Comparison of ENCODE assay signal across 22 cellular contexts in the genomic region with DNA sequence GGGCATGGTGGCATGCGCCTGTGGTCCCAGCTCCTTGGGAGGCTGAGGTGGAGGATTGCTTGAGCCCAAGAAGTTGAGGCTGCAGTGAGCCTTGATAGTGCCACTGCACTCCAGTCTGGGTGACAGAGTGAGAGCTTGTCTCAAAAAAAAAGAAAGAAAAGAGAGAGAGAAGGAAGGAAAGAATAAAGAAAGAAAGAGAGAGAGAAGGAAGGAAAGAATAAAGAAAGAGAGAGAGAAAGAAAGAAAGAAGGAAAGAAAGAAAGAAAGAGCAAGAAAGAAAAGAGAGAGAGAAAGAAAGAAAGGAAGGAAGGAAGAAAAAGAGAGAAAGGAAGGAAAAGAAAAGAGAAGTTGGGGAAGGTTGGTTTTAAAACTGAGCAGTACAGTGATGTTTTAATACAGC.
"Had no signal": no experiment of that assay in that cellular context is flagged by ENCODE, and none has a peak within 500 bp of the region (broad histone marks: within the 10 kb centered on the region; RNA-seq: fewer than 3 reads in every experiment).

No MANE protein-coding gene starts in this region.

- H3K36me3 ChIP-seq: breast epithelium, Peyer's patch, SJCRH30 had no signal

- H3K27ac Mint-ChIP-seq: activated CD8-positive, alpha-beta memory T cell treated with anti-CD3 and anti-CD28 coated beads, Interleukin-2, amount 10 ng/mL, durations not matched to agents 7 days and 5 days had no signal

- H3K9me3 Mint-ChIP-seq: activated T-cell treated with anti-CD3 and anti-CD28 coated beads, Interleukin-2, amount 50 U/mL, for 24 hours had no signal

- H3K27me3 Mint-ChIP-seq: activated T-cell treated with anti-CD3 and anti-CD28 coated beads, Interleukin-2, amount 50 U/mL, for 24 hours had no signal

- H3K4me1 ChIP-seq: breast epithelium, Peyer's patch had no signal

- H3K4me3 Mint-ChIP-seq: activated CD8-positive, alpha-beta memory T cell treated with anti-CD3 and anti-CD28 coated beads, Interleukin-2, amount 10 ng/mL, durations not matched to agents 7 days and 5 days; activated T-cell treated with anti-CD3 and anti-CD28 coated beads, Interleukin-2, amount 50 U/mL, for 24 hours had no signal

- H3K27me3 ChIP-seq: breast epithelium, Peyer's patch, SJCRH30 had no signal

- H3K9me3 ChIP-seq: breast epithelium, Peyer's patch, SJCRH30, SK-N-SH had no signal

- H3K36me3 Mint-ChIP-seq: activated CD8-positive, alpha-beta memory T cell treated with anti-CD3 and anti-CD28 coated beads, Interleukin-2, amount 10 ng/mL, durations not matched to agents 7 days and 5 days had no signal

- H3K27ac ChIP-seq: breast epithelium, Peyer's patch, RWPE1, SJCRH30 had no signal

- ATAC-seq: activated CD8-positive, alpha-beta memory T cell treated with anti-CD3 and anti-CD28 coated beads, Interleukin-2, amount 10 ng/mL, durations not matched to agents 7 days and 5 days had no signal

- H3K4me3 ChIP-seq: breast epithelium, Peyer's patch, SJCRH30 had no signal

- DNase-seq: activated CD4-positive, CD25-positive, alpha-beta regulatory T cell treated with anti-CD3 and anti-CD28 coated beads, Interleukin-2, amount 50 U/mL, for 72 hours; activated CD8-positive, alpha-beta memory T cell treated with anti-CD3 and anti-CD28 coated beads, Interleukin-2, amount 10 ng/mL, durations not matched to agents 7 days and 5 days; activated naive CD4-positive, alpha-beta T cell treated with anti-CD3 and anti-CD28 coated beads, Interleukin-2, amount 50 U/mL, for 16 hours; activated T-cell treated with anti-CD3 and anti-CD28 coated beads, Interleukin-2, amount 50 U/mL, for 24 hours; aorta; caudate nucleus; Karpas-422; MM.1S; NCI-H1105; NCI-H1436; NCI-H1694 treated with DMSO at 0.1 percent for 48 hours; NCI-H2029 treated with DMSO at 0.1 percent for 48 hours; NCI-H345; NCI-H510A; NCI-H526 treated with DMSO at 0.1 percent for 48 hours; Peyer's patch; Right ventricle myocardium superior; SJCRH30; SK-N-SH; T-helper 1 cell had no signal
